7 cellular contexts compared by ENCODE assay signal in genomic region chr12:6853626-6854025, GRCh38. TPM values are rescaled to one million over a fixed set of nuclear protein-coding genes. Genes with fewer than 3 reads are reported as not detected.
DNase-seq lines count a peak whose midpoint lies in the region; ATAC-seq and TF ChIP-seq lines count a peak whose summit lies in the region.

No MANE protein-coding gene starts in this region.

- H3K27ac ChIP-seq in VCaP, result peak overlapping the region; percentile 87
- peak overlapping the region; percentile 92 to 99 (median 97) for H3K27ac ChIP-seq in esophagus squamous epithelium
- peak overlapping the region in 5 of 8 donors; percentile 95 to 98 (median 97) for H3K27ac ChIP-seq in spleen

- ATAC-seq in GM18517 (IDR thresholded peaks at IDR 0.05; ENCODE audit: unreplicated experiment), result no peak

- intact Hi-C loops in esophagus squamous epithelium (cut with DNase I), result no loop called here
- intact Hi-C loops in spleen (cut with DNase I; ENCODE audit: low total_unique reads), result loop anchor here (10.0 kb wide), 1 partner anchor 289 kb away; the partner anchor contains the start of gene NOP2

- H3K36me3 ChIP-seq in HAP-1 (replicated peaks) (peaks cover 51% of the 10 kb centered on the region), esophagus squamous epithelium (peaks cover 27 to 47% (median 30%) of the 10 kb centered on the region in 3 donors), spleen (peaks cover 10 to 48% (median 33%) of the 10 kb centered on the region in 6 donors)

- DNase-seq in HAP-1 (ENCODE audit: low spot score in 2 of 2) (no peak), esophagus squamous epithelium (lab: John Stamatoyannopoulos, UW) (no peak), spleen (no peak), T1000 (lab: John Stamatoyannopoulos, UW) (no peak), NCI-H128 (lab: John Stamatoyannopoulos, UW; ENCODE audit: unreplicated experiment) (no peak)

- no peaks in the 10 kb centered on the region for H3K9me3 ChIP-seq in HAP-1
- no peaks in the 10 kb centered on the region for H3K9me3 ChIP-seq in esophagus squamous epithelium
- H3K9me3 ChIP-seq in spleen, result no peaks in the 10 kb centered on the region

- H3K27me3 ChIP-seq in HAP-1 (ENCODE audit: low read depth) (no peaks in the 10 kb centered on the region), esophagus squamous epithelium (no peaks in the 10 kb centered on the region), spleen (replicated peaks in 1 of 7) (no peaks in the 10 kb centered on the region)

- in situ Hi-C loops in HAP-1 (cut with MboI; ENCODE audit: low sequenced_read_pairs), result no loop called here

- H3K4me3 ChIP-seq in HAP-1 (peak overlapping the region; percentile 80; the same call in 1 of the 2 replicates), esophagus squamous epithelium (peak overlapping the region in 2 of 4 donors; percentile 58 to 86), spleen (peak overlapping the region in 1 of 8 donors; percentile 95)

- WGBS in esophagus squamous epithelium, 2 donors, result 29 to 56% methylated on average over 1 of the region's 1 CpG
- WGBS in spleen, 5 donors, result 29 to 78% (median 71%) methylated on average over 1 of the region's 1 CpG

- H3K4me1 ChIP-seq in HAP-1, result peaks cover 15% of the 10 kb centered on the region
- peaks cover 11 to 29% (median 24%) of the 10 kb centered on the region in 3 donors for H3K4me1 ChIP-seq in esophagus squamous epithelium
- peaks cover 14 to 45% (median 25%) of the 10 kb centered on the region in 6 donors for H3K4me1 ChIP-seq in spleen

- TF ChIP-seq CTCF in VCaP (conservative IDR thresholded peaks at IDR 0.05) (no peak), esophagus squamous epithelium (IDR thresholded peaks at IDR 0.05) (no peak), spleen (IDR thresholded peaks at IDR 0.05 in 8 of 11, conservative IDR thresholded peaks at IDR 0.05 in 3 of 11) (no peak)

- no peak for TF ChIP-seq POLR2A in esophagus squamous epithelium (IDR thresholded peaks at IDR 0.05)
- no peak for TF ChIP-seq POLR2A in spleen (IDR thresholded peaks at IDR 0.05)

RNA-seq across cellular contexts. Expression of gene USP5, which starts 1.7 kb away (rescaled TPM):
- 10 to 100 TPM; 50.6 to 60.0 (median 54.0) TPM for total RNA-seq in esophagus squamous epithelium
- 10 to 100 TPM; 29.8 to 62.4 (median 53.5) TPM for total RNA-seq in spleen
- 10 to 100 TPM; 23.1 to 40.5 (median 23.6) TPM for polyA plus RNA-seq in spleen

RNA-seq across cellular contexts. Expression of gene CDCA3, which starts 2.5 kb away (rescaled TPM):
- total RNA-seq in esophagus squamous epithelium, result 10 to 100 TPM in 3 of 4 donors, 1 to 10 TPM in 1; 5.9 to 20.0 (median 12.8) TPM
- 10 to 100 TPM in 1 of 7 donors, 1 to 10 TPM in 6; 1.9 to 10.2 (median 5.8) TPM for total RNA-seq in spleen
- polyA plus RNA-seq in spleen, result 10 to 100 TPM in 1 of 3 donors, 1 to 10 TPM in 2; 3.6 to 18.1 (median 5.1) TPM

RNA-seq across cellular contexts. Expression of gene GNB3, which starts 12.9 kb away (rescaled TPM):
- total RNA-seq in esophagus squamous epithelium (under 1 TPM in 1 of 4 donors, not detected in 3; 0.76 TPM), spleen (1 to 10 TPM in 6 of 7 donors, under 1 TPM in 1; 0.75 to 3.9 (median 2.6) TPM)
- 1 to 10 TPM in 1 of 3 donors, under 1 TPM in 2; 0.93 to 1.3 (median 0.94) TPM for polyA plus RNA-seq in spleen

RNA-seq across cellular contexts. Expression of gene TPI1, which starts 13.7 kb away (rescaled TPM):
- 100 to 1,000 TPM; 547 to 938 (median 723) TPM for total RNA-seq in esophagus squamous epithelium
- total RNA-seq in spleen, result 100 to 1,000 TPM; 218 to 471 (median 288) TPM
- 100 to 1,000 TPM; 234 to 364 (median 311) TPM for polyA plus RNA-seq in spleen

RNA-seq across cellular contexts. Expression of gene SPSB2, which starts 19.5 kb away (rescaled TPM):
- total RNA-seq in esophagus squamous epithelium (10 to 100 TPM in 1 of 4 donors, 1 to 10 TPM in 3; 4.3 to 15.8 (median 7.9) TPM), spleen (10 to 100 TPM in 4 of 7 donors, 1 to 10 TPM in 3; 7.0 to 12.9 (median 10.3) TPM)
- 10 to 100 TPM; 11.3 to 17.0 (median 11.5) TPM for polyA plus RNA-seq in spleen
